8 cellular contexts compared by ENCODE assay signal in the genomic region with DNA sequence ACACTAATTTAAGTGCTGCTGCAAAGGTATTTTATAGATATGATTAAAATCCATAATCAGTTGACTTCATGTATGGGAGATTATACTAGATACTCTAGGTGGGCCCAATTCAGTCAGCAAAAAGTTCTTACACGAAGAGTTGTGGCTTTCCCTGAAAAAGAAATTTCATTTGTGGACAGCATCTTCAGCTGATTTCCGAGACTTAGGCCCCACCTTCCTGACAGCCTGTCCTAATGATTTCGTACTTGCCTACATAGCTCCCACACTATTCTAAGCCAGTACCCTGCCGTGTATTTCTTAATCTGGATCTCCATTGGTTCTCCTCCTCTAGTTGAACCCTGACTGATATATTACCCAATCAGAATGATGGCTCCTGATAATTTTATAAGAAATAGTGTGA.
"Had no signal": no experiment of that assay in that cellular context is flagged by ENCODE, and none has a peak within 500 bp of the region (broad histone marks: within the 10 kb centered on the region; RNA-seq: fewer than 3 reads in every experiment).

No MANE protein-coding gene starts in this region.

- FAIRE-seq: HepG2 had no signal

- H3K4me3 ChIP-seq: GM23248 had no signal

- ATAC-seq: HepG2 had no signal

- H3K27ac ChIP-seq: GM23248, HL-60, KMS-11 had no signal

- DNase-seq: GM23248, GOT3, H9, HCEC 1CT, KBM-7 had no signal
